In the genomic region with DNA sequence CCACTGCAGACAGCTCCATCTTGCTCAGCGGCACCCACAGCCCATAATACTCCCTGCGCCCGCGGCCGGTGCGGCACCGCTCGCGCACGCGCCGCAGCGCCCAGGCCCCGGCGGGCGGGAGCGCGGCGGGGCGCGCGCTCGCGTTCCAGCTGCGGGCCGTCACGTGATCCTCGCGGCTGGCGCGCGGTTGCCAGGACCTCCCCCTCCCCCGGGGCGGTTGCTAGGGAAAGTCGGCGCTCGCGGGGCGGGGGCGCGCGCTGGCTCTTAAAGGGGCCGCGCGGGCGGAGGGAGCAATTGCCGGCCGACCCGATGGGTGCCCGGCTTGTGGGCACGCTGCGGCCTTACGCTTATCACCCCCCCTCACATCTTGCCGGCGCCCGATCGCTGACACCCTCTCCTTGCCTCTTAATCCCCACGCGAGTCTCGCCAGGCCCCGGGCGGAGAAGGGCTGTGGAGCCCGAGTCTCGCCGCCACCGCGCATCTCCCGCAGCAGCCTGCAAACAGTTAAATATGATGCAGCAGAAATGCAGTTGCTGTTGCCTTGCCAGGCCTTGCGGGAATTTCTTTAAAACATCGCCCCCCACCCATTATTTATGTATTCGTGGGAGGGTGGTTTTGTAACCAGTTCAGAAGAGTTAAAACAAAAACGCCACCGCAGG, we compare ENCODE assay signal across 1 cellular context.
TF ChIP-seq lines count a peak whose summit lies in the region.

A gene (minus strand): TSS at position 45 of the 659 bp plus-strand sequence. CDS start 26 bp downstream, at position 19.

TF ChIP-seq in HEK293, 187 proteins besides CTCF, POLR2A, EP300 and RAD21 (continued from another document and continues in another):
- TF ChIP-seq, protein P1, sequence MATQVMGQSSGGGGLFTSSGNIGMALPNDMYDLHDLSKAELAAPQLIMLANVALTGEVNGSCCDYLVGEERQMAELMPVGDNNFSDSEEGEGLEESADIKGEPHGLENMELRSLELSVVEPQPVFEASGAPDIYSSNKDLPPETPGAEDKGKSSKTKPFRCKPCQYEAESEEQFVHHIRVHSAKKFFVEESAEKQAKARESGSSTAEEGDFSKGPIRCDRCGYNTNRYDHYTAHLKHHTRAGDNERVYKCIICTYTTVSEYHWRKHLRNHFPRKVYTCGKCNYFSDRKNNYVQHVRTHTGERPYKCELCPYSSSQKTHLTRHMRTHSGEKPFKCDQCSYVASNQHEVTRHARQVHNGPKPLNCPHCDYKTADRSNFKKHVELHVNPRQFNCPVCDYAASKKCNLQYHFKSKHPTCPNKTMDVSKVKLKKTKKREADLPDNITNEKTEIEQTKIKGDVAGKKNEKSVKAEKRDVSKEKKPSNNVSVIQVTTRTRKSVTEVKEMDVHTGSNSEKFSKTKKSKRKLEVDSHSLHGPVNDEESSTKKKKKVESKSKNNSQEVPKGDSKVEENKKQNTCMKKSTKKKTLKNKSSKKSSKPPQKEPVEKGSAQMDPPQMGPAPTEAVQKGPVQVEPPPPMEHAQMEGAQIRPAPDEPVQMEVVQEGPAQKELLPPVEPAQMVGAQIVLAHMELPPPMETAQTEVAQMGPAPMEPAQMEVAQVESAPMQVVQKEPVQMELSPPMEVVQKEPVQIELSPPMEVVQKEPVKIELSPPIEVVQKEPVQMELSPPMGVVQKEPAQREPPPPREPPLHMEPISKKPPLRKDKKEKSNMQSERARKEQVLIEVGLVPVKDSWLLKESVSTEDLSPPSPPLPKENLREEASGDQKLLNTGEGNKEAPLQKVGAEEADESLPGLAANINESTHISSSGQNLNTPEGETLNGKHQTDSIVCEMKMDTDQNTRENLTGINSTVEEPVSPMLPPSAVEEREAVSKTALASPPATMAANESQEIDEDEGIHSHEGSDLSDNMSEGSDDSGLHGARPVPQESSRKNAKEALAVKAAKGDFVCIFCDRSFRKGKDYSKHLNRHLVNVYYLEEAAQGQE (tag by site-specific recombination; IDR thresholded peaks at IDR 0.05) = no peak
- TF ChIP-seq ZBTB48 (tag by site-specific recombination; IDR thresholded peaks at IDR 0.05) = no peak
- TF ChIP-seq, protein P2, sequence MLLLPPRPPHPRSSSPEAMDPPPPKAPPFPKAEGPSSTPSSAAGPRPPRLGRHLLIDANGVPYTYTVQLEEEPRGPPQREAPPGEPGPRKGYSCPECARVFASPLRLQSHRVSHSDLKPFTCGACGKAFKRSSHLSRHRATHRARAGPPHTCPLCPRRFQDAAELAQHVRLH (tag by site-specific recombination; IDR thresholded peaks at IDR 0.05) = no peak
- TF ChIP-seq ZSCAN23 (tag by site-specific recombination; IDR thresholded peaks at IDR 0.05) = 0 out of 2 replicates have a peak, but pooled peaks have one; percentile 48
- TF ChIP-seq ZNF768 (tag by site-specific recombination; IDR thresholded peaks at IDR 0.05) = no peak
- no peak for TF ChIP-seq ZNF707 (tag by site-specific recombination; IDR thresholded peaks at IDR 0.05)
- no peak for TF ChIP-seq ZNF530 (tag by site-specific recombination; IDR thresholded peaks at IDR 0.05; ENCODE audit: low read depth)
- peak; percentile 75; the same call in 1 of the 2 replicates for TF ChIP-seq ZBTB7A (tag by site-specific recombination; IDR thresholded peaks at IDR 0.05; ENCODE audit: low read depth)
- TF ChIP-seq ZNF423 (tag by site-specific recombination; IDR thresholded peaks at IDR 0.05) = no peak
- TF ChIP-seq ZNF621 (tag by site-specific recombination; IDR thresholded peaks at IDR 0.05) = no peak
- peak; percentile 84 for TF ChIP-seq ZFHX2 (tag by site-specific recombination; conservative IDR thresholded peaks at IDR 0.05)
- TF ChIP-seq ZBTB17 (tag by site-specific recombination; IDR thresholded peaks at IDR 0.05) = peak; percentile 91; the same call in 1 of the 2 replicates
- no peak for TF ChIP-seq ZNF571 (tag by site-specific recombination; IDR thresholded peaks at IDR 0.05)
- TF ChIP-seq, protein P3, sequence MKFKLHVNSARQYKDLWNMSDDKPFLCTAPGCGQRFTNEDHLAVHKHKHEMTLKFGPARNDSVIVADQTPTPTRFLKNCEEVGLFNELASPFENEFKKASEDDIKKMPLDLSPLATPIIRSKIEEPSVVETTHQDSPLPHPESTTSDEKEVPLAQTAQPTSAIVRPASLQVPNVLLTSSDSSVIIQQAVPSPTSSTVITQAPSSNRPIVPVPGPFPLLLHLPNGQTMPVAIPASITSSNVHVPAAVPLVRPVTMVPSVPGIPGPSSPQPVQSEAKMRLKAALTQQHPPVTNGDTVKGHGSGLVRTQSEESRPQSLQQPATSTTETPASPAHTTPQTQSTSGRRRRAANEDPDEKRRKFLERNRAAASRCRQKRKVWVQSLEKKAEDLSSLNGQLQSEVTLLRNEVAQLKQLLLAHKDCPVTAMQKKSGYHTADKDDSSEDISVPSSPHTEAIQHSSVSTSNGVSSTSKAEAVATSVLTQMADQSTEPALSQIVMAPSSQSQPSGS (tag by site-specific recombination; IDR thresholded peaks at IDR 0.05; ENCODE audit: low read depth) = no peak
- TF ChIP-seq, protein P4, sequence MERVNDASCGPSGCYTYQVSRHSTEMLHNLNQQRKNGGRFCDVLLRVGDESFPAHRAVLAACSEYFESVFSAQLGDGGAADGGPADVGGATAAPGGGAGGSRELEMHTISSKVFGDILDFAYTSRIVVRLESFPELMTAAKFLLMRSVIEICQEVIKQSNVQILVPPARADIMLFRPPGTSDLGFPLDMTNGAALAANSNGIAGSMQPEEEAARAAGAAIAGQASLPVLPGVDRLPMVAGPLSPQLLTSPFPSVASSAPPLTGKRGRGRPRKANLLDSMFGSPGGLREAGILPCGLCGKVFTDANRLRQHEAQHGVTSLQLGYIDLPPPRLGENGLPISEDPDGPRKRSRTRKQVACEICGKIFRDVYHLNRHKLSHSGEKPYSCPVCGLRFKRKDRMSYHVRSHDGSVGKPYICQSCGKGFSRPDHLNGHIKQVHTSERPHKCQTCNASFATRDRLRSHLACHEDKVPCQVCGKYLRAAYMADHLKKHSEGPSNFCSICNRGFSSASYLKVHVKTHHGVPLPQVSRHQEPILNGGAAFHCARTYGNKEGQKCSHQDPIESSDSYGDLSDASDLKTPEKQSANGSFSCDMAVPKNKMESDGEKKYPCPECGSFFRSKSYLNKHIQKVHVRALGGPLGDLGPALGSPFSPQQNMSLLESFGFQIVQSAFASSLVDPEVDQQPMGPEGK (tag by site-specific recombination; IDR thresholded peaks at IDR 0.05) = peak; percentile 73
- no peak for TF ChIP-seq OVOL3 (tag by site-specific recombination; IDR thresholded peaks at IDR 0.05)
- TF ChIP-seq ZNF184 (tag by site-specific recombination; IDR thresholded peaks at IDR 0.05) = no peak
- no peak for TF ChIP-seq ZNF114 (tag by site-specific recombination; IDR thresholded peaks at IDR 0.05)
- no peak for TF ChIP-seq ZNF223 (tag by site-specific recombination; IDR thresholded peaks at IDR 0.05)
- TF ChIP-seq, protein P5, sequence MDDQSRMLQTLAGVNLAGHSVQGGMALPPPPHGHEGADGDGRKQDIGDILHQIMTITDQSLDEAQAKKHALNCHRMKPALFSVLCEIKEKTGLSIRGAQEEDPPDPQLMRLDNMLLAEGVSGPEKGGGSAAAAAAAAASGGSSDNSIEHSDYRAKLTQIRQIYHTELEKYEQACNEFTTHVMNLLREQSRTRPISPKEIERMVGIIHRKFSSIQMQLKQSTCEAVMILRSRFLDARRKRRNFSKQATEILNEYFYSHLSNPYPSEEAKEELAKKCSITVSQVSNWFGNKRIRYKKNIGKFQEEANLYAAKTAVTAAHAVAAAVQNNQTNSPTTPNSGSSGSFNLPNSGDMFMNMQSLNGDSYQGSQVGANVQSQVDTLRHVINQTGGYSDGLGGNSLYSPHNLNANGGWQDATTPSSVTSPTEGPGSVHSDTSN (CRISPR knock-in tag; IDR thresholded peaks at IDR 0.05) = no peak
- no peak for TF ChIP-seq ZSCAN16 (tag by site-specific recombination; IDR thresholded peaks at IDR 0.05)
- TF ChIP-seq YY1 (tag by site-specific recombination; IDR thresholded peaks at IDR 0.05) = no peak; the same call in 1 of the 2 replicates
- no peak for TF ChIP-seq TCF7L2 (IDR thresholded peaks at IDR 0.05; ENCODE audit: borderline replicate concordance, low read depth, low read length)
- TF ChIP-seq ZNF292 (tag by site-specific recombination; IDR thresholded peaks at IDR 0.05; ENCODE audit: borderline replicate concordance, low read depth) = no peak
- no peak for TF ChIP-seq HOXA7 (CRISPR knock-in tag; IDR thresholded peaks at IDR 0.05; ENCODE audit: borderline replicate concordance)
- TF ChIP-seq, protein P6, sequence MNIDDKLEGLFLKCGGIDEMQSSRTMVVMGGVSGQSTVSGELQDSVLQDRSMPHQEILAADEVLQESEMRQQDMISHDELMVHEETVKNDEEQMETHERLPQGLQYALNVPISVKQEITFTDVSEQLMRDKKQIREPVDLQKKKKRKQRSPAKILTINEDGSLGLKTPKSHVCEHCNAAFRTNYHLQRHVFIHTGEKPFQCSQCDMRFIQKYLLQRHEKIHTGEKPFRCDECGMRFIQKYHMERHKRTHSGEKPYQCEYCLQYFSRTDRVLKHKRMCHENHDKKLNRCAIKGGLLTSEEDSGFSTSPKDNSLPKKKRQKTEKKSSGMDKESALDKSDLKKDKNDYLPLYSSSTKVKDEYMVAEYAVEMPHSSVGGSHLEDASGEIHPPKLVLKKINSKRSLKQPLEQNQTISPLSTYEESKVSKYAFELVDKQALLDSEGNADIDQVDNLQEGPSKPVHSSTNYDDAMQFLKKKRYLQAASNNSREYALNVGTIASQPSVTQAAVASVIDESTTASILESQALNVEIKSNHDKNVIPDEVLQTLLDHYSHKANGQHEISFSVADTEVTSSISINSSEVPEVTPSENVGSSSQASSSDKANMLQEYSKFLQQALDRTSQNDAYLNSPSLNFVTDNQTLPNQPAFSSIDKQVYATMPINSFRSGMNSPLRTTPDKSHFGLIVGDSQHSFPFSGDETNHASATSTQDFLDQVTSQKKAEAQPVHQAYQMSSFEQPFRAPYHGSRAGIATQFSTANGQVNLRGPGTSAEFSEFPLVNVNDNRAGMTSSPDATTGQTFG (tag by site-specific recombination; IDR thresholded peaks at IDR 0.05; ENCODE audit: borderline replicate concordance) = no peak
- peak; percentile 59; the same call in 1 of the 2 replicates for TF ChIP-seq ZNF777 (tag by site-specific recombination; IDR thresholded peaks at IDR 0.05; ENCODE audit: borderline replicate concordance)
- peak; percentile 80; the same call in 1 of the 2 replicates for TF ChIP-seq ZNF501 (tag by site-specific recombination; IDR thresholded peaks at IDR 0.05)
- TF ChIP-seq ZNF529 (tag by site-specific recombination; IDR thresholded peaks at IDR 0.05; ENCODE audit: insufficient replicate concordance) = no peak
- no peak for TF ChIP-seq ZBTB20 (tag by site-specific recombination; IDR thresholded peaks at IDR 0.05)
- TF ChIP-seq, protein P7, sequence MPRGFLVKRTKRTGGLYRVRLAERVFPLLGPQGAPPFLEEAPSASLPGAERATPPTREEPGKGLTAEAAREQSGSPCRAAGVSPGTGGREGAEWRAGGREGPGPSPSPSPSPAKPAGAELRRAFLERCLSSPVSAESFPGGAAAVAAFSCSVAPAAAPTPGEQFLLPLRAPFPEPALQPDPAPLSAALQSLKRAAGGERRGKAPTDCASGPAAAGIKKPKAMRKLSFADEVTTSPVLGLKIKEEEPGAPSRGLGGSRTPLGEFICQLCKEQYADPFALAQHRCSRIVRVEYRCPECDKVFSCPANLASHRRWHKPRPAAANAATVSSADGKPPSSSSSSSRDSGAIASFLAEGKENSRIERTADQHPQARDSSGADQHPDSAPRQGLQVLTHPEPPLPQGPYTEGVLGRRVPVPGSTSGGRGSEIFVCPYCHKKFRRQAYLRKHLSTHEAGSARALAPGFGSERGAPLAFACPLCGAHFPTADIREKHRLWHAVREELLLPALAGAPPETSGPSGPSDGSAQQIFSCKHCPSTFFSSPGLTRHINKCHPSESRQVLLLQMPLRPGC (tag by site-specific recombination; IDR thresholded peaks at IDR 0.05) = 0 out of 2 replicates have a peak, but pooled peaks have one; percentile 29
- TF ChIP-seq ZNF785 (tag by site-specific recombination; IDR thresholded peaks at IDR 0.05) = 0 out of 2 replicates have a peak, but pooled peaks have one; percentile 54
- TF ChIP-seq KLF1 (tag by site-specific recombination; IDR thresholded peaks at IDR 0.05) = peak; percentile 37
- TF ChIP-seq, protein P8, sequence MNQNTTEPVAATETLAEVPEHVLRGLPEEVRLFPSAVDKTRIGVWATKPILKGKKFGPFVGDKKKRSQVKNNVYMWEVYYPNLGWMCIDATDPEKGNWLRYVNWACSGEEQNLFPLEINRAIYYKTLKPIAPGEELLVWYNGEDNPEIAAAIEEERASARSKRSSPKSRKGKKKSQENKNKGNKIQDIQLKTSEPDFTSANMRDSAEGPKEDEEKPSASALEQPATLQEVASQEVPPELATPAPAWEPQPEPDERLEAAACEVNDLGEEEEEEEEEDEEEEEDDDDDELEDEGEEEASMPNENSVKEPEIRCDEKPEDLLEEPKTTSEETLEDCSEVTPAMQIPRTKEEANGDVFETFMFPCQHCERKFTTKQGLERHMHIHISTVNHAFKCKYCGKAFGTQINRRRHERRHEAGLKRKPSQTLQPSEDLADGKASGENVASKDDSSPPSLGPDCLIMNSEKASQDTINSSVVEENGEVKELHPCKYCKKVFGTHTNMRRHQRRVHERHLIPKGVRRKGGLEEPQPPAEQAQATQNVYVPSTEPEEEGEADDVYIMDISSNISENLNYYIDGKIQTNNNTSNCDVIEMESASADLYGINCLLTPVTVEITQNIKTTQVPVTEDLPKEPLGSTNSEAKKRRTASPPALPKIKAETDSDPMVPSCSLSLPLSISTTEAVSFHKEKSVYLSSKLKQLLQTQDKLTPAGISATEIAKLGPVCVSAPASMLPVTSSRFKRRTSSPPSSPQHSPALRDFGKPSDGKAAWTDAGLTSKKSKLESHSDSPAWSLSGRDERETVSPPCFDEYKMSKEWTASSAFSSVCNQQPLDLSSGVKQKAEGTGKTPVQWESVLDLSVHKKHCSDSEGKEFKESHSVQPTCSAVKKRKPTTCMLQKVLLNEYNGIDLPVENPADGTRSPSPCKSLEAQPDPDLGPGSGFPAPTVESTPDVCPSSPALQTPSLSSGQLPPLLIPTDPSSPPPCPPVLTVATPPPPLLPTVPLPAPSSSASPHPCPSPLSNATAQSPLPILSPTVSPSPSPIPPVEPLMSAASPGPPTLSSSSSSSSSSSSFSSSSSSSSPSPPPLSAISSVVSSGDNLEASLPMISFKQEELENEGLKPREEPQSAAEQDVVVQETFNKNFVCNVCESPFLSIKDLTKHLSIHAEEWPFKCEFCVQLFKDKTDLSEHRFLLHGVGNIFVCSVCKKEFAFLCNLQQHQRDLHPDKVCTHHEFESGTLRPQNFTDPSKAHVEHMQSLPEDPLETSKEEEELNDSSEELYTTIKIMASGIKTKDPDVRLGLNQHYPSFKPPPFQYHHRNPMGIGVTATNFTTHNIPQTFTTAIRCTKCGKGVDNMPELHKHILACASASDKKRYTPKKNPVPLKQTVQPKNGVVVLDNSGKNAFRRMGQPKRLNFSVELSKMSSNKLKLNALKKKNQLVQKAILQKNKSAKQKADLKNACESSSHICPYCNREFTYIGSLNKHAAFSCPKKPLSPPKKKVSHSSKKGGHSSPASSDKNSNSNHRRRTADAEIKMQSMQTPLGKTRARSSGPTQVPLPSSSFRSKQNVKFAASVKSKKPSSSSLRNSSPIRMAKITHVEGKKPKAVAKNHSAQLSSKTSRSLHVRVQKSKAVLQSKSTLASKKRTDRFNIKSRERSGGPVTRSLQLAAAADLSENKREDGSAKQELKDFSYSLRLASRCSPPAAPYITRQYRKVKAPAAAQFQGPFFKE (tag by site-specific recombination; IDR thresholded peaks at IDR 0.05; ENCODE audit: borderline replicate concordance) = no peak
- TF ChIP-seq ZNF140 (tag by site-specific recombination; IDR thresholded peaks at IDR 0.05) = no peak
- TF ChIP-seq ZNF626 (tag by site-specific recombination; IDR thresholded peaks at IDR 0.05) = no peak
- no peak for TF ChIP-seq ZNF366 (tag by site-specific recombination; conservative IDR thresholded peaks at IDR 0.05)
- TF ChIP-seq SP3 (tag by site-specific recombination; IDR thresholded peaks at IDR 0.05) = no peak; the same call in none of the 2 replicates
